26 cellular contexts compared by ENCODE assay signal in genomic region chr10:118924493-118924892, GRCh38.
"Had no signal": no experiment of that assay in that cellular context is flagged by ENCODE, and none has a peak within 500 bp of the region (broad histone marks: within the 10 kb centered on the region; RNA-seq: fewer than 3 reads in every experiment).

No MANE protein-coding gene starts in this region.

- H3K9me3 ChIP-seq: SJCRH30 had no signal

- H3K36me3 ChIP-seq: brain microvascular endothelial cell, SJCRH30, WERI-Rb-1 had no signal

- H3K27ac ChIP-seq: brain microvascular endothelial cell, SJCRH30, SK-N-MC, WERI-Rb-1 had no signal

- H3K27ac Mint-ChIP-seq: activated CD4-positive, alpha-beta memory T cell treated with anti-CD3 and anti-CD28 coated beads, Interleukin-2, amount 10 ng/mL, durations not matched to agents 7 days and 5 days; activated naive CD8-positive, alpha-beta T cell treated with anti-CD3 and anti-CD28 coated beads for 36 hours had no signal

- H3K4me3 ChIP-seq: SJCRH30, SK-N-MC had no signal

- H3K4me1 ChIP-seq: SJCRH30 had no signal

- H3K27me3 ChIP-seq: brain microvascular endothelial cell, SJCRH30 had no signal

- H3K4me1 Mint-ChIP-seq: activated CD4-positive, alpha-beta memory T cell treated with anti-CD3 and anti-CD28 coated beads, Interleukin-2, amount 10 ng/mL, durations not matched to agents 7 days and 5 days; activated naive CD8-positive, alpha-beta T cell treated with anti-CD3 and anti-CD28 coated beads for 36 hours had no signal

- H3K4me3 Mint-ChIP-seq: activated CD4-positive, alpha-beta memory T cell treated with anti-CD3 and anti-CD28 coated beads, Interleukin-2, amount 10 ng/mL, durations not matched to agents 7 days and 5 days; activated naive CD8-positive, alpha-beta T cell treated with anti-CD3 and anti-CD28 coated beads for 36 hours had no signal

- ATAC-seq: Panc1 had no signal

- H3K36me3 Mint-ChIP-seq: activated naive CD8-positive, alpha-beta T cell treated with anti-CD3 and anti-CD28 coated beads for 36 hours had no signal

- DNase-seq: activated CD4-positive, alpha-beta memory T cell treated with anti-CD3 and anti-CD28 coated beads, Interleukin-2, amount 10 ng/mL, durations not matched to agents 7 days and 5 days; activated CD4-positive, alpha-beta T cell treated with anti-CD3 and anti-CD28 coated beads for 1 hour; activated CD4-positive, alpha-beta T cell treated with anti-CD3 and anti-CD28 coated beads for 48 hours; activated CD4-positive, CD25-positive, alpha-beta regulatory T cell; activated effector memory CD4-positive, alpha-beta T cell treated with Interleukin-2 at 50 U/mL for 16 hours; activated naive CD4-positive, alpha-beta T cell; activated naive CD4-positive, alpha-beta T cell treated with anti-CD3 and anti-CD28 coated beads, Interleukin-2, amount 50 U/mL, for 16 hours; activated naive CD8-positive, alpha-beta T cell treated with anti-CD3 and anti-CD28 coated beads for 36 hours; activated T-cell treated with anti-CD3 and anti-CD28 coated beads, Interleukin-2, amount 50 U/mL, for 48 hours; amniotic stem cell; aorta; brain microvascular endothelial cell; central memory CD4-positive, alpha-beta T cell; NCI-H1092 treated with DMSO at 0.1 percent for 48 hours; NCI-H1417; NCI-H146; NCI-H187; NCI-H2081; NCI-H345; NCI-H524 treated with DMSO at 0.1 percent for 48 hours; SHP77; SJCRH30; T1000; WERI-Rb-1 had no signal
